9 cellular contexts compared by ENCODE assay signal in the genomic region with DNA sequence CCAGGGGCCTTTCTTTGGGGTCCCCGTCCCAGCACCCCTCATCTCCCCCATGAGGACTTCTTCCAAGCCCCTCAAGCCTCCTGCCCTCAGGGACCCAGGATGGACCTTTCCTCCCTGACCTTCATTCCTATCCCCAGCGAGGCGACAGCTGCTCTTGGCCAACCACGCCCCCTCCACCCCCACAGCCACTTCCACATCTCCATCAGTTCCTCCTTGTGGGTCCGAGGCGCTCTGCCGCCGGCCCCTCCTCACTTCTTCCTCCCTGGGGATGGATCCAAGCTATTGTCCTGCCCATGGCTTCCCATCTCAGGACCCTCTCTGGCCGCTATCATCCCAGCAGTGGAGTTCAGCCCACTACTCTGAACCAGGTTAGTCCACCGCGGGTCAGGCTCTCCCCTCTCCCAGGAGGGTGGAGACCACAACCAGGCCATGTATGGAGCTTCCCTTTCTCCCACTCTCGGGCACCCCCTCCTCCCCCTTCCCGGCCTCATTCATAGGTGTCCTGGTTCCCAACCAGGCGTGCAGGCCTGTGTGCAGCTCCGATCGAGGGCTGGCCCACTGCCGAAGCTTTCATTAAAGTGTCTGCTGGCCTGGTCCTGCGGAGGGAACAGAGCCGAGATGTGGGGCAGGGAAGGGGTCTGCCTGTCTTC. TPM values are rescaled to one million over a fixed set of nuclear protein-coding genes. Genes with fewer than 3 reads are reported as not detected.
DNase-seq lines count a peak whose midpoint lies in the region; ATAC-seq and TF ChIP-seq lines count a peak whose summit lies in the region.
"Had no signal": no experiment of that assay in that cellular context is flagged by ENCODE, and none has a peak within 500 bp of the region (broad histone marks: within the 10 kb centered on the region; RNA-seq: fewer than 3 reads in every experiment).

No MANE protein-coding gene starts in this region.

- H3K9me3 Mint-ChIP-seq in activated CD4-positive, alpha-beta T cell treated with anti-CD3 and anti-CD28 coated beads, Interleukin-2, amount 10 ng/mL, durations not matched to agents 24 days and 14 days: no peaks in the 10 kb centered on the region
- no peaks in the 10 kb centered on the region for H3K9me3 Mint-ChIP-seq in activated CD8-positive, alpha-beta T cell treated with anti-CD3 and anti-CD28 coated beads, Interleukin-2, amount 10 ng/mL, durations not matched to agents 7 days and 5 days (ENCODE audit: insufficient read depth)

- no peaks in the 10 kb centered on the region for H3K36me3 ChIP-seq in thoracic aorta

- TF ChIP-seq CTCF in lower leg skin (IDR thresholded peaks at IDR 0.05) (no peak), thoracic aorta (IDR thresholded peaks at IDR 0.05) (no peak)

- intact Hi-C loops in activated CD4-positive, alpha-beta T cell treated with anti-CD3 and anti-CD28 coated beads, Interleukin-2, amount 10 ng/mL, durations not matched to agents 24 days and 14 days (cut with micrococcal nuclease): loop anchor here (10.0 kb wide), 2 partner anchors 180 to 470 kb away; partner anchors contain the start of genes ALKBH4, CUX1 and LRWD1
- intact Hi-C loops in lower leg skin (cut with DNase I; ENCODE audit: low total_unique reads): loop anchor here (5.0 kb wide), 1 partner anchor 102 kb away; no protein-coding TSS in a partner anchor

- H3K27me3 ChIP-seq in thoracic aorta (replicated peaks; ENCODE audit: insufficient read depth): no peaks in the 10 kb centered on the region

- no peak overlapping the region for H3K27ac Mint-ChIP-seq in activated CD4-positive, alpha-beta T cell treated with anti-CD3 and anti-CD28 coated beads, Interleukin-2, amount 10 ng/mL, durations not matched to agents 24 days and 14 days
- no peak overlapping the region for H3K27ac Mint-ChIP-seq in activated CD8-positive, alpha-beta T cell treated with anti-CD3 and anti-CD28 coated beads, Interleukin-2, amount 10 ng/mL, durations not matched to agents 7 days and 5 days

- peaks cover 18% of the 10 kb centered on the region for H3K4me1 Mint-ChIP-seq in activated CD4-positive, alpha-beta T cell treated with anti-CD3 and anti-CD28 coated beads, Interleukin-2, amount 10 ng/mL, durations not matched to agents 24 days and 14 days
- peaks cover 21% of the 10 kb centered on the region for H3K4me1 Mint-ChIP-seq in activated CD8-positive, alpha-beta T cell treated with anti-CD3 and anti-CD28 coated beads, Interleukin-2, amount 10 ng/mL, durations not matched to agents 7 days and 5 days (ENCODE audit: low read depth)

- no peaks in the 10 kb centered on the region for H3K9me3 ChIP-seq in thoracic aorta

- POLR2A ChIA-PET in activated CD8-positive, alpha-beta T cell treated with anti-CD3 and anti-CD28 coated beads, Interleukin-2, amount 10 ng/mL, durations not matched to agents 7 days and 5 days (lab: Charles Lee): no interaction called here

- H3K4me3 ChIP-seq in lower leg skin (ENCODE audit: low read depth, poor library complexity, severe bottlenecking) (no peak overlapping the region), thoracic aorta (peak overlapping the region; percentile 35)

- H3K4me1 ChIP-seq in thoracic aorta (ENCODE audit: control insufficient read depth in 1 of 2, low read depth in 2 of 2): peaks cover 11 to 31% of the 10 kb centered on the region in 2 donors

- ATAC-seq in activated CD8-positive, alpha-beta T cell treated with anti-CD3 and anti-CD28 coated beads, Interleukin-2, amount 10 ng/mL, durations not matched to agents 7 days and 5 days: no peak
- no peak for ATAC-seq in thoracic aorta (ENCODE audit: insufficient number of reproducible peaks, low FRiP score, low read depth)
- ATAC-seq in HG02885 (IDR thresholded peaks at IDR 0.05; ENCODE audit: poor library complexity, unreplicated experiment): no peak

- peak overlapping the region in 1 of 2 donors; percentile 72 for H3K27ac ChIP-seq in thoracic aorta
- H3K27ac ChIP-seq: KMS-11 had no signal

- CTCF ChIA-PET in activated CD8-positive, alpha-beta T cell treated with anti-CD3 and anti-CD28 coated beads, Interleukin-2, amount 10 ng/mL, durations not matched to agents 7 days and 5 days (lab: Charles Lee): interaction anchor here (0.6 to 0.7 kb wide), 2 partner anchors 12 to 107 kb away, joined by 3 read pairs; no protein-coding TSS in a partner anchor

- WGBS in lower leg skin, 2 donors: 47 to 62% methylated on average over 19 of the region's 19 CpGs

- peak overlapping the region; percentile 35 for H3K4me3 Mint-ChIP-seq in activated CD4-positive, alpha-beta T cell treated with anti-CD3 and anti-CD28 coated beads, Interleukin-2, amount 10 ng/mL, durations not matched to agents 24 days and 14 days
- peak overlapping the region; percentile 32 for H3K4me3 Mint-ChIP-seq in activated CD8-positive, alpha-beta T cell treated with anti-CD3 and anti-CD28 coated beads, Interleukin-2, amount 10 ng/mL, durations not matched to agents 7 days and 5 days

- TF ChIP-seq POLR2A in lower leg skin (IDR thresholded peaks at IDR 0.05): no peak

- no peaks in the 10 kb centered on the region for H3K36me3 Mint-ChIP-seq in activated CD4-positive, alpha-beta T cell treated with anti-CD3 and anti-CD28 coated beads, Interleukin-2, amount 10 ng/mL, durations not matched to agents 24 days and 14 days (ENCODE audit: low read depth)
- no peaks in the 10 kb centered on the region for H3K36me3 Mint-ChIP-seq in activated CD8-positive, alpha-beta T cell treated with anti-CD3 and anti-CD28 coated beads, Interleukin-2, amount 10 ng/mL, durations not matched to agents 7 days and 5 days (ENCODE audit: low read depth)

- no peak for DNase-seq in activated CD4-positive, alpha-beta T cell treated with anti-CD3 and anti-CD28 coated beads, Interleukin-2, amount 10 ng/mL, durations not matched to agents 24 days and 14 days
- DNase-seq in activated CD4-positive, alpha-beta T cell treated with anti-CD3 and anti-CD28 coated beads for 4 hours: no peak
- DNase-seq in activated CD8-positive, alpha-beta T cell treated with anti-CD3 and anti-CD28 coated beads, Interleukin-2, amount 10 ng/mL, durations not matched to agents 7 days and 5 days: no peak
- DNase-seq in lower leg skin (ENCODE audit: low spot score in 2 of 2) (peak; percentile 46 to 90), thoracic aorta (ENCODE audit: low spot score) (no peak), H4 (ENCODE audit: low spot score) (no peak), DMS114 treated with DMSO at 0.1 percent for 48 hours (lab: John Stamatoyannopoulos, UW; ENCODE audit: unreplicated experiment) (no peak)

- peaks cover 21% of the 10 kb centered on the region for H3K27me3 Mint-ChIP-seq in activated CD4-positive, alpha-beta T cell treated with anti-CD3 and anti-CD28 coated beads, Interleukin-2, amount 10 ng/mL, durations not matched to agents 24 days and 14 days
- H3K27me3 Mint-ChIP-seq in activated CD8-positive, alpha-beta T cell treated with anti-CD3 and anti-CD28 coated beads, Interleukin-2, amount 10 ng/mL, durations not matched to agents 7 days and 5 days (ENCODE audit: low read depth): peaks cover 23% of the 10 kb centered on the region

RNA-seq across cellular contexts. Expression of gene SH2B2, which starts 1.7 kb away (rescaled TPM):
- total RNA-seq in activated CD4-positive, alpha-beta T cell treated with anti-CD3 and anti-CD28 coated beads, Interleukin-2, amount 10 ng/mL, durations not matched to agents 24 days and 14 days: 2.9 and 3.1 TPM in 2 replicates
- total RNA-seq in activated CD8-positive, alpha-beta T cell treated with anti-CD3 and anti-CD28 coated beads, Interleukin-2, amount 10 ng/mL, durations not matched to agents 7 days and 5 days: under 1 TPM; 0.16 to 0.52 TPM
- total RNA-seq in lower leg skin: 10 to 100 TPM; 13.9 to 28.6 (median 20.6) TPM
- total RNA-seq in thoracic aorta: 10 to 100 TPM; 10.0 to 30.2 TPM
- 1.8 and 3.3 TPM in 2 replicates for total RNA-seq in H4 (2014; rRNA removed; shearing (Covaris generic))

Comparison
In these comparisons a context has a peak if more than half of its experiments do, and no peak if none do; other contexts are left out.
1. DNase-seq: peak in lower leg skin (2 of 2); none in activated CD4-positive, alpha-beta T cell treated with anti-CD3 and anti-CD28 coated beads, Interleukin-2, amount 10 ng/mL, durations not matched to agents 24 days and 14 days (single experiment), activated CD4-positive, alpha-beta T cell treated with anti-CD3 and anti-CD28 coated beads for 4 hours (0 of 2), activated CD8-positive, alpha-beta T cell treated with anti-CD3 and anti-CD28 coated beads, Interleukin-2, amount 10 ng/mL, durations not matched to agents 7 days and 5 days (single experiment), thoracic aorta (single experiment), H4 (single experiment) and DMS114 treated with DMSO at 0.1 percent for 48 hours (single experiment).